In the genomic region with DNA sequence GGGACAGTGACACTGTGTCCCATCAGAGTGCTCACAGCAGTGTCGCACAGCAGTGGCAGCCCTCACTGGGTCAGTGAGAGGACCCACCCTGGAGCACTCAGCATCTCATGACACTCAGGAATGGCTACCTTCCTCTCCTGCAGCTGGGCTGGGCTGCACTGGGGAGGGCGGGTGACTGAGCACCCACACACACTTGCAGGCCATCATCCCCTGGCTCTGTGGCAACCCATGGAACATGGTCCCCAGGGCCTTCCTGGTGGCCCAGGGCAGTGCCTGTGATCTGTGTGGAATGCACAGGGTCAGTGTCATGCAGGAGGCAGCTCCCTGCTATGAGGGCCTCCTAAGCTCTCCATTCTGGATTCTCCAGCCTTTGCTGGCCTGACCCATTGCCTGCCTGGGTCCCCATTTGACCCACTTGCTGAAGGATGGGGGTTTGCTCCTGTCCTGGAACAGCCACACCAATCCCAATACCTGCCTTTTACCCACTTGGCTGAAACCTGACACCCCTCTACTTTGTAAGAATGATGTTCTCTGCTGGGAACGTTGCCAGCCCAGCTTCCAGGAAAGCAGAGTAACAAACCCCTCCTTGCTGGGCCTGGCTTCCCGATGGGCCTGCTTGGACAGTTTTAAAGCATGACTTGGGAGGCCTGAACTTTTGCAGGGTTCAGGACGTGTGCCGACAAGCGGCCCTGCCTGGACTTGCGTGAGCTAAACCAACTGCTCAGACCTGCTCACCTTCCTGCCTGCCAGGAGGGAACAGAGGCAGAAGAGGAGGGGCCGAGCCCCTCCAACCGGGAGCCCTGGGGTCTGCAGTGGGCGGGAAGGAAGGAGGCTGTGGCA, we compare ENCODE assay signal across 8 cellular contexts.
DNase-seq lines count a peak whose midpoint lies in the region; ATAC-seq and TF ChIP-seq lines count a peak whose summit lies in the region.

No MANE protein-coding gene starts in this region.

- peak overlapping the region; percentile 38 for H3K4me3 ChIP-seq in WI38 (ENCODE audit: low read depth, low read length)
- H3K4me3 ChIP-seq in skin epidermis, result peak overlapping the region in 1 of 7 experiments; percentile 2

- H3K27ac ChIP-seq in skin epidermis, result peak overlapping the region in 20 of 21 experiments; percentile 48 to 91 (median 84)

- DNase-seq in COR-L47 (lab: John Stamatoyannopoulos, UW) (peak; percentile 91), NCI-H1105 (lab: John Stamatoyannopoulos, UW) (peak; percentile 92), hepatic stellate cell (ENCODE audit: low spot score) (peak; percentile 85), T-helper 1 cell (no peak)
- no peak for DNase-seq in stimulated activated CD8-positive, alpha-beta memory T cell treated with anti-CD3 and anti-CD28 coated beads, Interleukin-4, amount 100 ng/mL, for 48 hours

- no peak for TF ChIP-seq CTCF in WI38 (IDR thresholded peaks at IDR 0.05; ENCODE audit: low read depth, low read length)

- no peak for ATAC-seq in HG02840 (IDR thresholded peaks at IDR 0.05; ENCODE audit: low FRiP score, unreplicated experiment)

Comparison
In these comparisons a context has a peak if more than half of its experiments do, and no peak if none do; other contexts are left out.
1. DNase-seq: peak in COR-L47 (single experiment), NCI-H1105 (single experiment) and hepatic stellate cell (single experiment); none in stimulated activated CD8-positive, alpha-beta memory T cell treated with anti-CD3 and anti-CD28 coated beads, Interleukin-4, amount 100 ng/mL, for 48 hours (single experiment) and T-helper 1 cell (0 of 5).